9 cellular contexts compared by ENCODE assay signal in genomic region chr11:706439-706956, GRCh38. TPM values are rescaled to one million over a fixed set of nuclear protein-coding genes. Genes with fewer than 3 reads are reported as not detected.
DNase-seq lines count a peak whose midpoint lies in the region; ATAC-seq, FAIRE-seq and TF ChIP-seq lines count a peak whose summit lies in the region.
"Had no signal": no experiment of that assay in that cellular context is flagged by ENCODE, and none has a peak within 500 bp of the region (broad histone marks: within the 10 kb centered on the region; RNA-seq: fewer than 3 reads in every experiment).

No MANE protein-coding gene starts in this region.

- H2AFZ ChIP-seq in H1 (ENCODE audit: low read length) = no peak overlapping the region

- peaks cover 8% of the 10 kb centered on the region; the same call in 1 of the 2 replicates for H3K23me2 ChIP-seq in H1 (ENCODE audit: low read depth, low read length)

- no peak for TF ChIP-seq RAD21 in H1 (IDR thresholded peaks at IDR 0.05 in 1 of 2, conservative IDR thresholded peaks at IDR 0.05 in 1 of 2; ENCODE audit: low read depth in 2 of 2, low read length in 2 of 2)

- 15% methylated on average over 14 of the region's 22 CpGs; no CpG with 5 or more reads in 1 of the 2 experiments for WGBS in H1 (ENCODE audit: extremely low coverage in 1 of 2, insufficient coverage in 1 of 2, insufficient read length in 1 of 2, insufficient replicate concordance in 2 of 2, low coverage in 1 of 2, low lambda C conversion rate in 2 of 2, missing lambda C conversion rate in 1 of 2), 2 experiments

- POLR2A ChIA-PET in H1 (lab: Charles Lee; ENCODE audit: partially characterized antibody) = interaction anchor here (0.8 to 2.2 kb wide), 12 partner anchors 11 to 82 kb away, joined by 3 to 16 read pairs (median 4); partner anchors contain the start of genes CDHR5, DEAF1, TALDO1 and TMEM80

- FAIRE-seq in H1 (lab: Jason Lieb, UNC) = no peak

- H3K9ac ChIP-seq in H1 (replicated peaks in 1 of 4; ENCODE audit: extremely low read depth in 1 of 4, low read depth in 3 of 4, low read length in 3 of 4) = peak overlapping the region in 1 of 4 experiments; percentile 8; a peak in 3 of 7 replicates

- H3K4me3 ChIP-seq in cardiac muscle cell (peak overlapping the region; percentile 31), H1 (ENCODE audit: extremely low read depth in 1 of 4, insufficient read depth in 2 of 4, low read depth in 3 of 4, low read length in 4 of 4) (peak overlapping the region; percentile 38 to 64 (median 49)), mucosa of descending colon (peak overlapping the region; percentile 47)

- TF ChIP-seq POLR2A in H1 (IDR thresholded peaks at IDR 0.05; ENCODE audit: control extremely low read depth in 1 of 2, low read depth in 2 of 2, low read length in 2 of 2) = no peak

- CTCF ChIA-PET in H1 (lab: Charles Lee; ENCODE audit: partially characterized antibody) = interaction anchor here (0.7 to 3.6 kb wide), 8 partner anchors 10 to 80 kb away, joined by 3 to 22 read pairs (median 6); partner anchors contain the start of genes DEAF1 and TMEM80

- peak overlapping the region; percentile 98 for H3K4ac ChIP-seq in H1 (replicated peaks; ENCODE audit: insufficient read length, low read depth, low read length)

- H4K8ac ChIP-seq in H1 (ENCODE audit: extremely low read depth, insufficient read depth, low read length) = peak overlapping the region; percentile 35; the same call in 1 of the 2 replicates

- intact Hi-C loops in cardiac septum (cut with DNase I) = no loop called here
- intact Hi-C loops in mucosa of descending colon (cut with DNase I, micrococcal nuclease) = no loop called here

- H2BK5ac ChIP-seq in H1 (ENCODE audit: low read depth, low read length) = peak overlapping the region; percentile 83; the same call in 1 of the 2 replicates

- H3K18ac ChIP-seq in H1 (ENCODE audit: extremely low read depth, low read length) = peak overlapping the region; percentile 97

- no peak overlapping the region for H3K56ac ChIP-seq in H1 (replicated peaks; ENCODE audit: insufficient read length, low read depth, low read length)

- H4K91ac ChIP-seq in H1 (replicated peaks; ENCODE audit: insufficient read length, low read length) = peak overlapping the region; percentile 94

- peak overlapping the region; percentile 72; the same call in 1 of the 2 replicates for H2BK20ac ChIP-seq in H1 (ENCODE audit: low read length)

- peak overlapping the region; percentile 55 for H3K14ac ChIP-seq in H1 (ENCODE audit: insufficient read length)

- peak overlapping the region; percentile 88 for H2BK15ac ChIP-seq in H1 (ENCODE audit: low read length)

- peak overlapping the region; percentile 55; the same call in 1 of the 2 replicates for H2BK12ac ChIP-seq in H1 (ENCODE audit: low read depth, low read length)

- H4K20me1 ChIP-seq in H1 (replicated peaks in 1 of 2; ENCODE audit: control insufficient read depth in 1 of 2, insufficient read depth in 2 of 2, low read length in 2 of 2) = peaks cover 1 to 2% of the 10 kb centered on the region in 2 experiments

- H3K36me3 ChIP-seq in cardiac muscle cell = no peaks in the 10 kb centered on the region
- no peaks in the 10 kb centered on the region; a peak in 1 of 8 replicates for H3K36me3 ChIP-seq in H1 (ENCODE audit: control insufficient read depth in 2 of 4, insufficient read depth in 4 of 4, low read length in 3 of 4)
- H3K36me3 ChIP-seq in mucosa of descending colon (ENCODE audit: low read depth) = no peaks in the 10 kb centered on the region

- TF ChIP-seq EP300 in H1 (IDR thresholded peaks at IDR 0.05; ENCODE audit: borderline replicate concordance in 1 of 2, low read depth in 2 of 2, low read length in 2 of 2) = no peak

- H2AK5ac ChIP-seq in H1 (ENCODE audit: low read depth, low read length) = no peak overlapping the region

- peak; percentile 33 for ATAC-seq in mucosa of descending colon
- ATAC-seq in HG02973 (IDR thresholded peaks at IDR 0.05; ENCODE audit: unreplicated experiment) = no peak

- peaks cover 13% of the 10 kb centered on the region for H3K4me1 ChIP-seq in cardiac muscle cell (ENCODE audit: low read depth)
- H3K4me1 ChIP-seq in H1 (replicated peaks in 1 of 4; ENCODE audit: control insufficient read depth in 3 of 4, insufficient read depth in 4 of 4, low read length in 3 of 4) = peaks cover 0 to 48% (median 33%) of the 10 kb centered on the region in 4 experiments; a peak in 6 of 7 replicates
- peaks cover 60% of the 10 kb centered on the region for H3K4me1 ChIP-seq in mucosa of descending colon (ENCODE audit: low read depth)

- no peak for TF ChIP-seq CTCF in cardiac muscle cell (IDR thresholded peaks at IDR 0.05; ENCODE audit: low read depth, low read length)
- no peak for TF ChIP-seq CTCF in H1 (IDR thresholded peaks at IDR 0.05; ENCODE audit: control extremely low read depth in 1 of 3, insufficient read depth in 1 of 3, low read depth in 1 of 3, low read length in 3 of 3)
- no peak for TF ChIP-seq CTCF in mucosa of descending colon (IDR thresholded peaks at IDR 0.05)

- no peak overlapping the region for H3K27ac ChIP-seq in cardiac muscle cell
- H3K27ac ChIP-seq in H1 (ENCODE audit: low read depth, low read length) = no peak overlapping the region

- peak in 1 of 2 donors; percentile 22 for DNase-seq in cardiac muscle cell (ENCODE audit: low read depth in 1 of 2, low spot score in 1 of 2)
- no peak for DNase-seq in cardiac septum (ENCODE audit: low spot score)
- DNase-seq in H1 (ENCODE audit: low read depth in 1 of 2, low spot score in 2 of 2) = peak in 1 of 2 experiments; percentile 69
- peak in 2 of 3 donors; percentile 70 to 72 for DNase-seq in mucosa of descending colon
- DNase-seq in DMS79 (lab: John Stamatoyannopoulos, UW) = no peak
- no peak for DNase-seq in globus pallidus (ENCODE audit: low spot score)
- no peak for DNase-seq in NCI-H187 treated with DMSO at 0.1 percent for 48 hours (lab: John Stamatoyannopoulos, UW)
- DNase-seq: T-cell had no signal

- H3K9me3 ChIP-seq in cardiac muscle cell (ENCODE audit: low read depth) (no peaks in the 10 kb centered on the region), H1 (ENCODE audit: insufficient read depth in 2 of 2, low read depth in 1 of 2, low read length in 1 of 2) (no peaks in the 10 kb centered on the region), mucosa of descending colon (no peaks in the 10 kb centered on the region)

- no peaks in the 10 kb centered on the region for H3K79me2 ChIP-seq in H1 (ENCODE audit: control insufficient read depth in 1 of 2, insufficient read depth in 2 of 2, low read length in 2 of 2)

- peak overlapping the region; percentile 29 for H4K5ac ChIP-seq in H1 (ENCODE audit: insufficient read length, low read depth, low read length)

- H2BK120ac ChIP-seq in H1 (replicated peaks; ENCODE audit: low read depth, low read length) = peak overlapping the region; percentile 54

- H3K27me3 ChIP-seq in cardiac muscle cell (peaks cover 16% of the 10 kb centered on the region), H1 (replicated peaks in 1 of 4; ENCODE audit: control insufficient read depth in 3 of 4, extremely low read depth in 1 of 4, insufficient read depth in 3 of 4, low read length in 3 of 4) (no peaks in the 10 kb centered on the region)

- peak overlapping the region; percentile 62 to 85 for H3K4me2 ChIP-seq in H1 (ENCODE audit: insufficient read depth in 1 of 2, low read depth in 2 of 2, low read length in 2 of 2)

- H3K23ac ChIP-seq in H1 (ENCODE audit: insufficient read length) = no peak overlapping the region

- no peaks in the 10 kb centered on the region for H3K79me1 ChIP-seq in H1 (ENCODE audit: low read depth, low read length)

RNA-seq across cellular contexts. Expression of gene EPS8L2, which starts 0.5 kb away (rescaled TPM):
- 18.9 and 22.6 TPM in 2 replicates for total RNA-seq in cardiac muscle cell
- polyA plus RNA-seq in cardiac muscle cell = 25.7 and 27.4 TPM in 2 replicates
- total RNA-seq in cardiac septum = 2.3 TPM
- total RNA-seq in H1 (2021; fragmentation: NEBNext Ultra II Directional; extraction: Animal tissue kit (Norgen Biotek cat#: 25700)) = 38.5 and 44.3 TPM in 2 replicates
- 57.0 and 65.3 TPM in 2 replicates for polyA plus RNA-seq in H1 (2011; rRNA removed)
- polyA plus RNA-seq in H1 (2011; cell fraction: cytosol; rRNA removed) = 62.3 TPM
- 176 TPM for polyA plus RNA-seq in H1 (2011; cell fraction: nucleus; rRNA removed)
- polyA plus RNA-seq in H1 (2012, experiment 1 of 2) = 53.1 to 74.7 TPM (median 60.2 TPM) in 4 replicates
- polyA plus RNA-seq in H1 (2012, experiment 2 of 2) = 39.4 TPM
- polyA plus RNA-seq in H1 (2013, experiment 1 of 2) = 35.7 TPM
- polyA plus RNA-seq in H1 (2013, experiment 2 of 2) = 35.5 TPM
- 16.3 and 16.5 TPM in 2 replicates for polyA minus RNA-seq in H1 (2011; rRNA and poly(A)+ RNA removed)
- 23.9 TPM for polyA minus RNA-seq in H1 (2011; cell fraction: cytosol; rRNA and poly(A)+ RNA removed)
- 34.5 TPM for polyA minus RNA-seq in H1 (2011; cell fraction: nucleus; rRNA and poly(A)+ RNA removed)
- total RNA-seq in mucosa of descending colon = 100 to 1,000 TPM; 176 to 335 (median 253) TPM

RNA-seq across cellular contexts. Expression of gene TMEM80, which starts 10.9 kb away (rescaled TPM):
- 53.4 and 70.5 TPM in 2 replicates for total RNA-seq in cardiac muscle cell
- 72.3 and 93.5 TPM in 2 replicates for polyA plus RNA-seq in cardiac muscle cell
- total RNA-seq in cardiac septum = 15.5 TPM
- total RNA-seq in H1 (2021; fragmentation: NEBNext Ultra II Directional; extraction: Animal tissue kit (Norgen Biotek cat#: 25700)) = 7.3 and 8.0 TPM in 2 replicates
- 16.3 and 21.4 TPM in 2 replicates for polyA plus RNA-seq in H1 (2011; rRNA removed)
- polyA plus RNA-seq in H1 (2011; cell fraction: cytosol; rRNA removed) = 24.0 TPM
- 32.5 TPM for polyA plus RNA-seq in H1 (2011; cell fraction: nucleus; rRNA removed)
- polyA plus RNA-seq in H1 (2012, experiment 1 of 2) = 12.5 to 17.4 TPM (median 13.9 TPM) in 4 replicates
- polyA plus RNA-seq in H1 (2012, experiment 2 of 2) = 12.3 TPM
- polyA plus RNA-seq in H1 (2013, experiment 1 of 2) = 12.2 TPM
- polyA plus RNA-seq in H1 (2013, experiment 2 of 2) = 11.8 TPM
- polyA minus RNA-seq in H1 (2011; rRNA and poly(A)+ RNA removed) = 5.8 and 7.8 TPM in 2 replicates
- 3.7 TPM for polyA minus RNA-seq in H1 (2011; cell fraction: cytosol; rRNA and poly(A)+ RNA removed)
- 10.1 TPM for polyA minus RNA-seq in H1 (2011; cell fraction: nucleus; rRNA and poly(A)+ RNA removed)
- total RNA-seq in mucosa of descending colon = 10 to 100 TPM; 31.6 to 43.1 (median 38.0) TPM

RNA-seq across cellular contexts. Expression of gene DEAF1, which starts 11.5 kb away (rescaled TPM):
- total RNA-seq in cardiac muscle cell (80.0 and 90.0 TPM in 2 replicates), cardiac septum (21.3 TPM), mucosa of descending colon (10 to 100 TPM; 25.1 to 35.7 (median 25.9) TPM)
- polyA plus RNA-seq in cardiac muscle cell (88.6 and 124 TPM in 2 replicates), H1 (2011; rRNA removed) (47.3 and 64.7 TPM in 2 replicates)
- total RNA-seq in H1 (2021; fragmentation: NEBNext Ultra II Directional; extraction: Animal tissue kit (Norgen Biotek cat#: 25700)) = 53.7 and 58.4 TPM in 2 replicates
- polyA plus RNA-seq in H1 (2011; cell fraction: cytosol; rRNA removed) = 56.1 TPM
- 53.5 TPM for polyA plus RNA-seq in H1 (2011; cell fraction: nucleus; rRNA removed)
- 30.0 to 53.4 TPM (median 44.3 TPM) in 4 replicates for polyA plus RNA-seq in H1 (2012, experiment 1 of 2)
- 49.0 TPM for polyA plus RNA-seq in H1 (2012, experiment 2 of 2)
- 21.9 TPM for polyA plus RNA-seq in H1 (2013, experiment 1 of 2)
- 22.9 TPM for polyA plus RNA-seq in H1 (2013, experiment 2 of 2)
- polyA minus RNA-seq in H1 (2011; rRNA and poly(A)+ RNA removed) = 24.3 and 26.2 TPM in 2 replicates
- 30.0 TPM for polyA minus RNA-seq in H1 (2011; cell fraction: cytosol; rRNA and poly(A)+ RNA removed)
- 31.6 TPM for polyA minus RNA-seq in H1 (2011; cell fraction: nucleus; rRNA and poly(A)+ RNA removed)

RNA-seq across cellular contexts. Expression of gene TALDO1, which starts 40.8 kb away (rescaled TPM):
- 144 and 158 TPM in 2 replicates for total RNA-seq in cardiac muscle cell
- 163 and 174 TPM in 2 replicates for polyA plus RNA-seq in cardiac muscle cell
- 92.4 TPM for total RNA-seq in cardiac septum
- total RNA-seq in H1 (2021; fragmentation: NEBNext Ultra II Directional; extraction: Animal tissue kit (Norgen Biotek cat#: 25700)) = 302 and 308 TPM in 2 replicates
- 265 and 293 TPM in 2 replicates for polyA plus RNA-seq in H1 (2011; rRNA removed)
- polyA plus RNA-seq in H1 (2011; cell fraction: cytosol; rRNA removed) = 348 TPM
- 319 TPM for polyA plus RNA-seq in H1 (2011; cell fraction: nucleus; rRNA removed)
- 296 to 332 TPM (median 325 TPM) in 4 replicates for polyA plus RNA-seq in H1 (2012, experiment 1 of 2)
- 421 TPM for polyA plus RNA-seq in H1 (2012, experiment 2 of 2)
- polyA plus RNA-seq in H1 (2013, experiment 1 of 2) = 240 TPM
- 235 TPM for polyA plus RNA-seq in H1 (2013, experiment 2 of 2)
- 114 and 141 TPM in 2 replicates for polyA minus RNA-seq in H1 (2011; rRNA and poly(A)+ RNA removed)
- 161 TPM for polyA minus RNA-seq in H1 (2011; cell fraction: cytosol; rRNA and poly(A)+ RNA removed)
- polyA minus RNA-seq in H1 (2011; cell fraction: nucleus; rRNA and poly(A)+ RNA removed) = 71.4 TPM
- total RNA-seq in mucosa of descending colon = 100 to 1,000 TPM; 101 to 158 (median 128) TPM

Comparison
In these comparisons a context has a peak if more than half of its experiments do, and no peak if none do; other contexts are left out.
1. DNase-seq: peak in mucosa of descending colon (2 of 3); none in cardiac septum (single experiment), DMS79 (single experiment), globus pallidus (single experiment) and NCI-H187 treated with DMSO at 0.1 percent for 48 hours (single experiment).
2. Peak in every context shown above with its lines, with median percentiles within 50 percentile points of each other: H3K4me3 ChIP-seq.